10 cellular contexts compared by ENCODE assay signal in the genomic region with DNA sequence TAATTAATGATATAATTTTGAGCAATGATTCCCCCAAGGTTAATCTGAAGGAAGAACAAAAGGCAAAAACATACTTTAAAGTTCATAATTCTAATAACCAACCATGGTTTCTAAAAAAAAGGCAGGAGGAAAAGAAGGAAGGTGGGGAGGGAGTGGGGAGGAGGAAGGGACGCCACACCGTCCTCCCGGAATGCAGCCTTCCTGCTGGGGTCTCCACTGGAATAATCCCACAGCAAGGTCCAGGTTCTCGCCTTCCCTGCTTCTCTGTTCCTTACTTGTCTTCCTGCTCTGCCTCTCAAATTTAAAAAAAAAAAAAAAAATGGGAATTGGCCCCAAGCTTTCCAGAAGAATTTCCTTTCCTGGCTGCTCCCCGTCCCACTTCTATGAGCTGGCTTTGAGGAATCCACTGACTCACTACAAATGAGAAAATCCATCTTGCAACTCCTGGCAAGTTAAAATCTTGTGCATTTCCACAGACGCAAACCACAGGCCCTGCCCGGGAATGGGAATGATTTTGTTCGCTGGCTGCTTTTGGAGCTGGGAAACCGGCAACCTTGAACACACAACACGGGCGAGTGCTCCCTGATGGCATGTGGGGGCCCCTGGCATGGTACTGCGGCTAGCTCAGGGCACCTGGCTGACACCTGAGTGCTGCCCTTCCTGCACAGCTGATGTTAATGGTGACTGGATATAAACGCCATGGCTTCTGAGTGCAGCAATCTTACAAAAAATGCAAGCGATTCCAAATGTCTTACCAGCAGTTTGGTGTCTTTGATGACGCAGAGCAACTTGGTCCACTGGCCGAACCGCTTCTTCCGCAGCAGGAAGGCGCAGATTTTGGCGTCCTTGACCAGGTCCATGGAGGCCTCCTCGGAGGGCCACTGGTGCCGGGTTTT.
DNase-seq lines count a peak whose midpoint lies in the region; ATAC-seq lines count a peak whose summit lies in the region.
"Had no signal": no experiment of that assay in that cellular context is flagged by ENCODE, and none has a peak within 500 bp of the region (broad histone marks: within the 10 kb centered on the region; RNA-seq: fewer than 3 reads in every experiment).

No MANE protein-coding gene starts in this region.

- H3K27ac ChIP-seq in epithelial cell of prostate = peak overlapping the region; percentile 94
- H3K27ac ChIP-seq in mucosa of rectum (ENCODE audit: low read depth in 2 of 2, low read length in 2 of 2) = peak overlapping the region; percentile 63 to 75
- H3K27ac ChIP-seq: 22Rv1 had no signal

- ATAC-seq in Right ventricle myocardium inferior (peak; percentile 89), HG03135 (IDR thresholded peaks at IDR 0.05; ENCODE audit: unreplicated experiment) (no peak)
- ATAC-seq in stimulated activated naive CD8-positive, alpha-beta T cell treated with anti-CD3 and anti-CD28 coated beads, Interleukin-15, Interleukin-2, amounts not matched to agents 100 U/mL and 50 U/mL, for 24 hours = no peak

- intact Hi-C loops in Right ventricle myocardium inferior (cut with DNase I) (loop anchor here (5.0 kb wide), 1 partner anchor 40 kb away; no protein-coding TSS in a partner anchor), cardiac septum (cut with DNase I) (loop anchor here (1.0 kb wide), 2 partner anchors 14 to 36 kb away; no protein-coding TSS in a partner anchor), posterior vena cava (cut with DNase I) (loop anchor here in 1 of 2 donors (10.0 kb wide), 1 partner anchor 62 kb away; no protein-coding TSS in a partner anchor)

- no peaks in the 10 kb centered on the region for H3K27me3 ChIP-seq in mucosa of rectum (ENCODE audit: control insufficient read depth in 2 of 2, insufficient read depth in 2 of 2, low read length in 2 of 2)

- H3K4me3 ChIP-seq in mucosa of rectum (ENCODE audit: low read length in 2 of 2) = no peak overlapping the region

- DNase-seq in Right ventricle myocardium inferior (ENCODE audit: missing footprints) (no peak), cardiac septum (ENCODE audit: low spot score) (no peak), epithelial cell of prostate (ENCODE audit: low read depth, low spot score) (no peak), posterior vena cava (ENCODE audit: low spot score) (no peak), DMS79 treated with DMSO at 0.1 percent for 48 hours (lab: John Stamatoyannopoulos, UW) (no peak)
- no peak for DNase-seq in stimulated activated naive CD8-positive, alpha-beta T cell treated with anti-CD3 and anti-CD28 coated beads, Interleukin-15, Interleukin-2, amounts not matched to agents 100 U/mL and 50 U/mL, for 24 hours
- DNase-seq: NCI-H1417 had no signal

- peak overlapping the region in 1 of 2 donors; percentile 24 for H3K9ac ChIP-seq in mucosa of rectum (ENCODE audit: low read depth in 1 of 2, low read length in 2 of 2)

- no peaks in the 10 kb centered on the region for H3K9me3 ChIP-seq in mucosa of rectum (ENCODE audit: control insufficient read depth in 2 of 2, low read length in 2 of 2)

- H3K36me3 ChIP-seq in mucosa of rectum (ENCODE audit: control insufficient read depth in 2 of 2, insufficient read depth in 2 of 2, low read length in 2 of 2) = peaks cover 0 to 12% of the 10 kb centered on the region in 2 donors

- H3K4me1 ChIP-seq in mucosa of rectum (ENCODE audit: control insufficient read depth in 2 of 2, insufficient read depth in 2 of 2, low read length in 2 of 2) = peaks cover 5 to 15% of the 10 kb centered on the region in 2 donors
